Comparison of ENCODE assay signal across 9 cellular contexts in genomic region chr1:13725714-13726175, GRCh38. TPM values are rescaled to one million over a fixed set of nuclear protein-coding genes. Genes with fewer than 3 reads are reported as not detected.
A peak's percentile ranks its signal among the peaks of the same experiment; 100 is the strongest.
DNase-seq lines count a peak whose midpoint lies in the region; ATAC-seq lines count a peak whose summit lies in the region.
"Had no signal": no experiment of that assay in that cellular context is flagged by ENCODE, and none has a peak within 500 bp of the region (broad histone marks: within the 10 kb centered on the region; RNA-seq: fewer than 3 reads in every experiment).

No MANE protein-coding gene starts in this region.

- H3K4me3 Mint-ChIP-seq in activated T-helper 17 cell treated with anti-CD3 and anti-CD28 coated beads, Interleukin-2, amount 50 U/mL, for 72 hours, result no peak overlapping the region
- H3K4me3 Mint-ChIP-seq: dendritic cell treated with granulocyte-macrophage colony-stimulating factor and Interleukin-4, amounts not matched to agents 40 ng/mL and 50 ng/mL, for 4 days had no signal

- peaks cover 21% of the 10 kb centered on the region for H3K4me1 Mint-ChIP-seq in activated T-helper 17 cell treated with anti-CD3 and anti-CD28 coated beads, Interleukin-2, amount 50 U/mL, for 72 hours

- H3K27ac Mint-ChIP-seq in activated T-helper 17 cell treated with anti-CD3 and anti-CD28 coated beads, Interleukin-2, amount 50 U/mL, for 72 hours, result peak overlapping the region; percentile 82
- H3K27ac Mint-ChIP-seq: dendritic cell treated with granulocyte-macrophage colony-stimulating factor and Interleukin-4, amounts not matched to agents 40 ng/mL and 50 ng/mL, for 4 days had no signal

- DNase-seq in NCI-H1105 treated with DMSO at 0.1 percent for 48 hours (lab: John Stamatoyannopoulos, UW) (peak; percentile 1), NCI-H1105 (lab: John Stamatoyannopoulos, UW) (no peak), NAMALWA (ENCODE audit: low spot score) (peak; percentile 93), head of caudate nucleus (peak in 30 of 42 donors; percentile 14 to 64 (median 40)), KG1 (lab: John Stamatoyannopoulos, UW) (no peak)
- peak in 2 of 3 donors; percentile 22 to 38 for DNase-seq in stimulated activated CD4-positive, alpha-beta T cell treated with anti-CD3 and anti-CD28 coated beads, TNF-alpha, amount 100 ng/mL, for 1 hour (ENCODE audit: low read depth in 3 of 3, low spot score in 1 of 3)
- no peak for DNase-seq in NK-92 treated with Interleukin-12 subunit alpha and Interleukin-12 subunit beta, amount 100 ng/mL, for 24 hours (lab: John Stamatoyannopoulos, UW)

- peaks cover 1% of the 10 kb centered on the region for H3K36me3 Mint-ChIP-seq in activated T-helper 17 cell treated with anti-CD3 and anti-CD28 coated beads, Interleukin-2, amount 50 U/mL, for 72 hours (ENCODE audit: low read depth)

- intact Hi-C loops in head of caudate nucleus (cut with DNase I), result no loop called here

- ATAC-seq in activated T-helper 17 cell treated with anti-CD3 and anti-CD28 coated beads, Interleukin-2, amount 50 U/mL, for 72 hours (replicated peaks), result peak; percentile 35

- H3K27me3 Mint-ChIP-seq in activated T-helper 17 cell treated with anti-CD3 and anti-CD28 coated beads, Interleukin-2, amount 50 U/mL, for 72 hours, result no peaks in the 10 kb centered on the region
- H3K27me3 Mint-ChIP-seq: dendritic cell treated with granulocyte-macrophage colony-stimulating factor and Interleukin-4, amounts not matched to agents 40 ng/mL and 50 ng/mL, for 4 days had no signal

- H3K9me3 Mint-ChIP-seq in activated T-helper 17 cell treated with anti-CD3 and anti-CD28 coated beads, Interleukin-2, amount 50 U/mL, for 72 hours, result no peaks in the 10 kb centered on the region
- H3K9me3 Mint-ChIP-seq: dendritic cell treated with granulocyte-macrophage colony-stimulating factor and Interleukin-4, amounts not matched to agents 40 ng/mL and 50 ng/mL, for 4 days had no signal

RNA-seq across cellular contexts. Expression of gene PRDM2, which starts 25.8 kb away (rescaled TPM):
- 10 to 100 TPM; 57.1 to 66.1 TPM for total RNA-seq in activated T-helper 17 cell treated with anti-CD3 and anti-CD28 coated beads, Interleukin-2, amount 50 U/mL, for 72 hours

Comparison
In these comparisons a context has a peak if more than half of its experiments do, and no peak if none do; other contexts are left out.
1. DNase-seq: peak in NCI-H1105 treated with DMSO at 0.1 percent for 48 hours (single experiment), NAMALWA (single experiment), head of caudate nucleus (30 of 42) and stimulated activated CD4-positive, alpha-beta T cell treated with anti-CD3 and anti-CD28 coated beads, TNF-alpha, amount 100 ng/mL, for 1 hour (2 of 3); none in NCI-H1105 (single experiment), NK-92 treated with Interleukin-12 subunit alpha and Interleukin-12 subunit beta, amount 100 ng/mL, for 24 hours (single experiment) and KG1 (single experiment).